Comparison of ENCODE assay signal across 21 cellular contexts in the genomic region with DNA sequence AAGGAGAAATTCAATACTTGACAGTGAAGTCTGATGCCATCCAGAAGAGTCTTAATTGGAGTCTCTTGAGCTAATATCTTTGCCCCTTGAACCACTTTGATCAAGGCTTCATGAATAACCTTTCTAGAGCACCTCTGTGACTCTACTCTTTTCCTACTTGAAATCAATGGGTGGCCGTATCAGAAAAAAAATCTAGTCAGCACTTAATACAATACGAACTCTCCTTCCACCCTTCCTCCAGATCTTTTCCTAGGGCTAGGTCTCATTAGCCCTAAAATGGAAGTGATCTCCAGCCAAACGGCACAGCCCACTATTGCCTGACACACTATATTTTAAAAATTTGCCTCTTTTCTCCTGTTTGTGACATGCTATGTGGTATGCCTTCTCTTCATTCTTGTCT.
DNase-seq lines count a peak whose midpoint lies in the region; ATAC-seq, FAIRE-seq and TF ChIP-seq lines count a peak whose summit lies in the region.
"Had no signal": no experiment of that assay in that cellular context is flagged by ENCODE, and none has a peak within 500 bp of the region (broad histone marks: within the 10 kb centered on the region; RNA-seq: fewer than 3 reads in every experiment).

No MANE protein-coding gene starts in this region.

- TF ChIP-seq EP300 in A549 (IDR thresholded peaks at IDR 0.05) = no peak
- no peak for TF ChIP-seq EP300 in H1 (IDR thresholded peaks at IDR 0.05; ENCODE audit: borderline replicate concordance in 1 of 2, low read depth in 2 of 2, low read length in 2 of 2)
- TF ChIP-seq EP300 in ovary (IDR thresholded peaks at IDR 0.05) = no peak

- H4K12ac ChIP-seq in trophoblast cell (ENCODE audit: low read depth, low read length) = no peak overlapping the region

- peaks cover 2% of the 10 kb centered on the region; the same call in 1 of the 2 replicates for H3K9me2 ChIP-seq in GM23338 (ENCODE audit: insufficient read depth)

- peak overlapping the region; percentile 23 to 77 for H3K27ac ChIP-seq in A549
- H3K27ac ChIP-seq in GM23338 (ENCODE audit: low read depth) = no peak overlapping the region
- peak overlapping the region; percentile 92 for H3K27ac ChIP-seq in SK-N-MC
- no peak overlapping the region for H3K27ac ChIP-seq in H1 (ENCODE audit: low read depth, low read length)
- no peak overlapping the region for H3K27ac ChIP-seq in ovary
- no peak overlapping the region for H3K27ac ChIP-seq in trophoblast cell (ENCODE audit: low read depth, low read length)
- H3K27ac ChIP-seq: BLaER1 treated with 17β-estradiol and CSF1 and Interleukin-3, amounts not matched to agents 10 nM and 100 nM; C4-2B had no signal

- H3K4me3 ChIP-seq in A549 = no peak overlapping the region; the same call in 2 of the 3 replicates
- no peak overlapping the region for H3K4me3 ChIP-seq in GM23338
- no peak overlapping the region for H3K4me3 ChIP-seq in SK-N-MC
- H3K4me3 ChIP-seq in H1 (ENCODE audit: extremely low read depth in 1 of 4, insufficient read depth in 2 of 4, low read depth in 3 of 4, low read length in 4 of 4) = no peak overlapping the region
- no peak overlapping the region for H3K4me3 ChIP-seq in ovary
- H3K4me3 ChIP-seq in trophoblast cell (ENCODE audit: low read depth, low read length) = no peak overlapping the region
- H3K4me3 ChIP-seq: BLaER1 treated with 17β-estradiol and CSF1 and Interleukin-3, amounts not matched to agents 10 nM and 100 nM had no signal

- CTCF ChIA-PET in A549 (lab: Yijun Ruan, JAX) (no interaction called here), H1 (lab: Charles Lee; ENCODE audit: partially characterized antibody) (interaction anchor here (0.7 to 1.2 kb wide), 4 partner anchors 11 to 1908 kb away, joined by 3 to 4 read pairs (median 3); no protein-coding TSS in a partner anchor)

- H3K4me1 ChIP-seq in A549 (no peaks in the 10 kb centered on the region), GM23338 (ENCODE audit: insufficient read depth) (peaks cover 12% of the 10 kb centered on the region), H1 (replicated peaks in 1 of 4; ENCODE audit: control insufficient read depth in 3 of 4, insufficient read depth in 4 of 4, low read length in 3 of 4) (peaks cover 0 to 7% (median 0%) of the 10 kb centered on the region in 4 experiments; a peak in 1 of 7 replicates), ovary (ENCODE audit: insufficient read depth) (no peaks in the 10 kb centered on the region), trophoblast cell (ENCODE audit: control insufficient read depth in 1 of 2, insufficient read depth in 2 of 2, low read length in 2 of 2) (no peaks in the 10 kb centered on the region)
- H3K4me1 ChIP-seq: BLaER1 treated with 17β-estradiol and CSF1 and Interleukin-3, amounts not matched to agents 10 nM and 100 nM; Caco-2 had no signal

- no peaks in the 10 kb centered on the region for H3K36me3 Mint-ChIP-seq in GM23338 (ENCODE audit: low read depth)
- H3K36me3 Mint-ChIP-seq in activated T-cell treated with anti-CD3 and anti-CD28 coated beads, Interleukin-2, amount 50 U/mL, for 4 hours (ENCODE audit: insufficient read depth) = no peaks in the 10 kb centered on the region
- H3K36me3 Mint-ChIP-seq: CD8-positive, alpha-beta T cell had no signal

- no peaks in the 10 kb centered on the region for H3K9me3 Mint-ChIP-seq in GM23338
- H3K9me3 Mint-ChIP-seq in activated T-cell treated with anti-CD3 and anti-CD28 coated beads, Interleukin-2, amount 50 U/mL, for 4 hours = no peaks in the 10 kb centered on the region
- H3K9me3 Mint-ChIP-seq: CD4-positive, alpha-beta T cell; CD8-positive, alpha-beta T cell had no signal

- no peak overlapping the region for H3K18ac ChIP-seq in H1 (ENCODE audit: extremely low read depth, low read length)
- H3K18ac ChIP-seq in trophoblast cell (ENCODE audit: low read length) = no peak overlapping the region

- H3K4me1 Mint-ChIP-seq in GM23338 = peaks cover 10% of the 10 kb centered on the region
- no peaks in the 10 kb centered on the region for H3K4me1 Mint-ChIP-seq in activated T-cell treated with anti-CD3 and anti-CD28 coated beads, Interleukin-2, amount 50 U/mL, for 4 hours (ENCODE audit: low read depth)
- H3K4me1 Mint-ChIP-seq: B cell had no signal

- no peak for TF ChIP-seq RAD21 in A549 (conservative IDR thresholded peaks at IDR 0.05 in 1 of 2, IDR thresholded peaks at IDR 0.05 in 1 of 2)
- TF ChIP-seq RAD21 in H1 (IDR thresholded peaks at IDR 0.05 in 1 of 2, conservative IDR thresholded peaks at IDR 0.05 in 1 of 2; ENCODE audit: low read depth in 2 of 2, low read length in 2 of 2) = no peak

- H3K14ac ChIP-seq in H1 (ENCODE audit: insufficient read length) (no peak overlapping the region), trophoblast cell (ENCODE audit: low read length) (no peak overlapping the region)

- no peak overlapping the region for H3K56ac ChIP-seq in H1 (replicated peaks; ENCODE audit: insufficient read length, low read depth, low read length)

- 56% methylated on average over 3 of the region's 3 CpGs for WGBS in A549 (ENCODE audit: missing lambda C conversion rate)
- WGBS in H1 (ENCODE audit: extremely low coverage in 1 of 2, insufficient coverage in 1 of 2, insufficient read length in 1 of 2, insufficient replicate concordance in 2 of 2, low coverage in 1 of 2, low lambda C conversion rate in 2 of 2, missing lambda C conversion rate in 1 of 2), 2 experiments = 92% methylated on average over 3 of the region's 3 CpGs; no CpG with 5 or more reads in 1 of the 2 experiments
- 90 to 93% (median 93%) methylated on average over 3 of the region's 3 CpGs for WGBS in ovary, 3 donors
- no CpG with 5 or more reads among the region's 3 CpGs for WGBS in trophoblast cell (ENCODE audit: extremely low coverage, insufficient coverage, insufficient read length)

- no peak overlapping the region for H2BK5ac ChIP-seq in H1 (ENCODE audit: low read depth, low read length)
- H2BK5ac ChIP-seq in trophoblast cell (ENCODE audit: low read depth, low read length, poor library complexity) = no peak overlapping the region

- H3K23me2 ChIP-seq in H1 (ENCODE audit: low read depth, low read length) = no peaks in the 10 kb centered on the region

- H3K4ac ChIP-seq in H1 (replicated peaks; ENCODE audit: insufficient read length, low read depth, low read length) = no peak overlapping the region
- no peak overlapping the region for H3K4ac ChIP-seq in trophoblast cell (ENCODE audit: low read depth, low read length)

- peak overlapping the region; percentile 35; the same call in 1 of the 2 replicates for H2AFZ ChIP-seq in GM23338
- no peak overlapping the region for H2AFZ ChIP-seq in H1 (ENCODE audit: low read length)
- H2AFZ ChIP-seq in trophoblast cell (ENCODE audit: insufficient read depth, low read length, poor library complexity) = no peak overlapping the region

- H3K9ac ChIP-seq in SK-N-MC (ENCODE audit: insufficient read length) = no peak overlapping the region
- no peak overlapping the region for H3K9ac ChIP-seq in H1 (replicated peaks in 1 of 4; ENCODE audit: extremely low read depth in 1 of 4, low read depth in 3 of 4, low read length in 3 of 4)
- H3K9ac ChIP-seq in trophoblast cell (ENCODE audit: low read length) = no peak overlapping the region
- H3K9ac ChIP-seq: BLaER1 treated with 17β-estradiol and CSF1 and Interleukin-3, amounts not matched to agents 10 nM and 100 nM had no signal

- H2BK12ac ChIP-seq in H1 (ENCODE audit: low read depth, low read length) = no peak overlapping the region
- no peak overlapping the region for H2BK12ac ChIP-seq in trophoblast cell (ENCODE audit: low read length)

- no peaks in the 10 kb centered on the region for H3K27me3 ChIP-seq in GM23338 (ENCODE audit: insufficient read depth)
- H3K27me3 ChIP-seq in H1 (replicated peaks in 1 of 4; ENCODE audit: control insufficient read depth in 3 of 4, extremely low read depth in 1 of 4, insufficient read depth in 3 of 4, low read length in 3 of 4) = no peaks in the 10 kb centered on the region
- peaks cover 4% of the 10 kb centered on the region for H3K27me3 ChIP-seq in ovary
- no peaks in the 10 kb centered on the region for H3K27me3 ChIP-seq in trophoblast cell (ENCODE audit: insufficient read depth, low read length)
- H3K27me3 ChIP-seq: BLaER1 treated with 17β-estradiol and CSF1 and Interleukin-3, amounts not matched to agents 10 nM and 100 nM had no signal

- H2BK120ac ChIP-seq in H1 (replicated peaks; ENCODE audit: low read depth, low read length) (peak overlapping the region; percentile 72), trophoblast cell (ENCODE audit: insufficient read depth, low read length, poor library complexity) (no peak overlapping the region)

- H3K79me2 ChIP-seq in GM23338 (replicated peaks; ENCODE audit: insufficient read depth) (no peaks in the 10 kb centered on the region), H1 (ENCODE audit: control insufficient read depth in 1 of 2, insufficient read depth in 2 of 2, low read length in 2 of 2) (no peaks in the 10 kb centered on the region), trophoblast cell (ENCODE audit: control insufficient read depth, insufficient read depth, low read length, poor library complexity) (no peaks in the 10 kb centered on the region)

- H4K91ac ChIP-seq in H1 (replicated peaks; ENCODE audit: insufficient read length, low read length) (no peak overlapping the region), trophoblast cell (ENCODE audit: low read depth, low read length) (no peak overlapping the region)

- no peak overlapping the region for H2BK15ac ChIP-seq in H1 (ENCODE audit: low read length)

- H4K8ac ChIP-seq in H1 (ENCODE audit: extremely low read depth, insufficient read depth, low read length) (no peak overlapping the region), trophoblast cell (ENCODE audit: low read depth, low read length) (no peak overlapping the region)

- H2AK5ac ChIP-seq in H1 (ENCODE audit: low read depth, low read length) (no peak overlapping the region), trophoblast cell (ENCODE audit: low read length) (no peak overlapping the region)

- no peaks in the 10 kb centered on the region for H3K9me3 ChIP-seq in A549
- H3K9me3 ChIP-seq in SK-N-MC (ENCODE audit: low read depth, low read length) = no peaks in the 10 kb centered on the region
- no peaks in the 10 kb centered on the region for H3K9me3 ChIP-seq in H1 (ENCODE audit: insufficient read depth in 2 of 2, low read depth in 1 of 2, low read length in 1 of 2)
- no peaks in the 10 kb centered on the region for H3K9me3 ChIP-seq in ovary
- no peaks in the 10 kb centered on the region for H3K9me3 ChIP-seq in trophoblast cell (ENCODE audit: insufficient read depth, low read depth, low read length)
- H3K9me3 ChIP-seq: BLaER1 treated with 17β-estradiol and CSF1 and Interleukin-3, amounts not matched to agents 10 nM and 100 nM; Caco-2 had no signal

- no peak overlapping the region for H4K5ac ChIP-seq in H1 (ENCODE audit: insufficient read length, low read depth, low read length)

- TF ChIP-seq CTCF in A549 (IDR thresholded peaks at IDR 0.05) (no peak), GM23338 (conservative IDR thresholded peaks at IDR 0.05; ENCODE audit: low read depth in 2 of 2) (no peak), H1 (IDR thresholded peaks at IDR 0.05; ENCODE audit: control extremely low read depth in 1 of 3, insufficient read depth in 1 of 3, low read depth in 1 of 3, low read length in 3 of 3) (no peak), ovary (IDR thresholded peaks at IDR 0.05) (no peak)

- H3K27ac Mint-ChIP-seq in GM23338 = no peak overlapping the region
- H3K27ac Mint-ChIP-seq: B cell; CD4-positive, alpha-beta T cell; CD8-positive, alpha-beta T cell had no signal

- FAIRE-seq in A549 (lab: Jason Lieb, UNC) (no peak), H1 (lab: Jason Lieb, UNC) (no peak)
- FAIRE-seq: D721Med, GM12891, GM19239 had no signal

- H3K36me3 ChIP-seq in GM23338 (ENCODE audit: insufficient read depth) (no peaks in the 10 kb centered on the region), SK-N-MC (ENCODE audit: insufficient read depth, low read length) (no peaks in the 10 kb centered on the region), H1 (ENCODE audit: control insufficient read depth in 2 of 4, insufficient read depth in 4 of 4, low read length in 3 of 4) (no peaks in the 10 kb centered on the region), ovary (no peaks in the 10 kb centered on the region), trophoblast cell (ENCODE audit: control insufficient read depth in 1 of 2, insufficient read depth in 2 of 2, low read length in 2 of 2) (no peaks in the 10 kb centered on the region)
- H3K36me3 ChIP-seq: BLaER1 treated with 17β-estradiol and CSF1 and Interleukin-3, amounts not matched to agents 10 nM and 100 nM had no signal

- H3K4me3 Mint-ChIP-seq in GM23338 = no peak overlapping the region
- H3K4me3 Mint-ChIP-seq in activated T-cell treated with anti-CD3 and anti-CD28 coated beads, Interleukin-2, amount 50 U/mL, for 4 hours = no peak overlapping the region
- H3K4me3 Mint-ChIP-seq: B cell; CD4-positive, alpha-beta T cell; CD8-positive, alpha-beta T cell had no signal

- H3K79me1 ChIP-seq in H1 (ENCODE audit: low read depth, low read length) (no peaks in the 10 kb centered on the region), trophoblast cell (ENCODE audit: low read length) (no peaks in the 10 kb centered on the region)

- no peak for ATAC-seq in A549
- ATAC-seq in GM23338 = no peak
- ATAC-seq in activated T-cell treated with anti-CD3 and anti-CD28 coated beads, Interleukin-2, amount 50 U/mL, for 4 hours = no peak
- ATAC-seq: CD8-positive, alpha-beta T cell had no signal

- H2BK20ac ChIP-seq in H1 (ENCODE audit: low read length) = no peak overlapping the region

- POLR2A ChIA-PET in A549 (lab: Yijun Ruan, JAX) (no interaction called here), H1 (lab: Charles Lee; ENCODE audit: partially characterized antibody) (no interaction called here)

- H3K4me2 ChIP-seq in A549 = peak overlapping the region; percentile 72
- H3K4me2 ChIP-seq in GM23338 = no peak overlapping the region
- no peak overlapping the region for H3K4me2 ChIP-seq in H1 (ENCODE audit: insufficient read depth in 1 of 2, low read depth in 2 of 2, low read length in 2 of 2)
- H3K4me2 ChIP-seq in trophoblast cell (ENCODE audit: low read length) = no peak overlapping the region
- H3K4me2 ChIP-seq: BLaER1 treated with 17β-estradiol and CSF1 and Interleukin-3, amounts not matched to agents 10 nM and 100 nM had no signal

- no peak for TF ChIP-seq POLR2A in A549 (IDR thresholded peaks at IDR 0.05; ENCODE audit: low read length)
- TF ChIP-seq POLR2A in H1 (IDR thresholded peaks at IDR 0.05; ENCODE audit: control extremely low read depth in 1 of 2, low read depth in 2 of 2, low read length in 2 of 2) = no peak
- TF ChIP-seq POLR2A in ovary (IDR thresholded peaks at IDR 0.05) = no peak

- DNase-seq in A549 (ENCODE audit: low read depth in 1 of 2, low spot score in 1 of 2) = no peak
- no peak for DNase-seq in GM23338 (ENCODE audit: low spot score)
- no peak for DNase-seq in SK-N-MC (ENCODE audit: low read depth, low spot score)
- DNase-seq in H1 (ENCODE audit: low read depth in 1 of 2, low spot score in 2 of 2) = no peak
- DNase-seq in ovary = no peak
- DNase-seq in trophoblast cell = no peak
- no peak for DNase-seq in activated T-cell treated with anti-CD3 and anti-CD28 coated beads, Interleukin-2, amount 50 U/mL, for 4 hours
- DNase-seq: 8988T; AML-193; Caco-2; Calu3; CD4-positive, alpha-beta T cell; CD8-positive, alpha-beta T cell; DMS79 treated with DMSO at 0.1 percent for 48 hours; GF-D8 had no signal

- H4K20me1 ChIP-seq in GM23338 (replicated peaks; ENCODE audit: insufficient read depth) (no peaks in the 10 kb centered on the region), H1 (replicated peaks in 1 of 2; ENCODE audit: control insufficient read depth in 1 of 2, insufficient read depth in 2 of 2, low read length in 2 of 2) (no peaks in the 10 kb centered on the region)
- H4K20me1 ChIP-seq: BLaER1 treated with 17β-estradiol and CSF1 and Interleukin-3, amounts not matched to agents 10 nM and 100 nM had no signal

- no peaks in the 10 kb centered on the region for H3F3A ChIP-seq in GM23338 (replicated peaks; ENCODE audit: low read depth)

- peaks cover under 1% of the 10 kb centered on the region for H3K27me3 Mint-ChIP-seq in GM23338 (ENCODE audit: insufficient read depth, low read depth, poor library complexity)
- H3K27me3 Mint-ChIP-seq in activated T-cell treated with anti-CD3 and anti-CD28 coated beads, Interleukin-2, amount 50 U/mL, for 4 hours (ENCODE audit: low read depth) = no peaks in the 10 kb centered on the region
- H3K27me3 Mint-ChIP-seq: B cell; CD4-positive, alpha-beta T cell had no signal

- intact Hi-C loops in ovary (cut with DNase I) = no loop called here

- H3K23ac ChIP-seq in H1 (ENCODE audit: insufficient read length) (no peak overlapping the region), trophoblast cell (ENCODE audit: low read length) (no peak overlapping the region)

Comparison
In these comparisons a context has a peak if more than half of its experiments do, and no peak if none do; other contexts are left out.
1. H3K27ac ChIP-seq: peak in A549 (2 of 2) and SK-N-MC (single experiment); none in GM23338 (single experiment), H1 (single experiment), ovary (0 of 2) and trophoblast cell (single experiment).